In the genomic region with DNA sequence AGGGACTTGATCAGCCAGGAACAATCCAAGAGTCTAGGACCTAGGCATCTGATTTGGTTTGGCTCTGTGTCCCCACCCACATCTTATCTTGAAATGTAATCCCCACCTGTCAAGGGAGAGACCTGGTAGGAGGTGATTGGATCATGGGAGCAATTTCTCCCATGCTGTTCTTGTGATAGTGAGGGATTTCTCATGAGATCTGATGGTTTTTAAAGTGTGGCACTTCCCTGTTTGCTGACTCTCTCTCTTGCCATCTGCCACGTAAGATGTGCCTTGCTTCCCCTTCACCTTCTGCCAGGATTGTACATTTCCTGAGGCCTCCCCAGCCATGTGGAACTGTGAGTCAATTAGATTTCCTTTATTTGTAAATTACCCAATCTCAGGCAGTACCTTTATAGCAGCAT, we compare ENCODE assay signal across 1 cellular context.
TF ChIP-seq lines count a peak whose summit lies in the region.

No MANE protein-coding gene starts in this region.

TF ChIP-seq in K562, 482 proteins besides CTCF, POLR2A, EP300 and RAD21 (continued from another document):
- TF ChIP-seq, protein P1, sequence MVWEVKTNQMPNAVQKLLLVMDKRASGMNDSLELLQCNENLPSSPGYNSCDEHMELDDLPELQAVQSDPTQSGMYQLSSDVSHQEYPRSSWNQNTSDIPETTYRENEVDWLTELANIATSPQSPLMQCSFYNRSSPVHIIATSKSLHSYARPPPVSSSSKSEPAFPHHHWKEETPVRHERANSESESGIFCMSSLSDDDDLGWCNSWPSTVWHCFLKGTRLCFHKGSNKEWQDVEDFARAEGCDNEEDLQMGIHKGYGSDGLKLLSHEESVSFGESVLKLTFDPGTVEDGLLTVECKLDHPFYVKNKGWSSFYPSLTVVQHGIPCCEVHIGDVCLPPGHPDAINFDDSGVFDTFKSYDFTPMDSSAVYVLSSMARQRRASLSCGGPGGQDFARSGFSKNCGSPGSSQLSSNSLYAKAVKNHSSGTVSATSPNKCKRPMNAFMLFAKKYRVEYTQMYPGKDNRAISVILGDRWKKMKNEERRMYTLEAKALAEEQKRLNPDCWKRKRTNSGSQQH (CRISPR knock-in tag; IDR thresholded peaks at IDR 0.05), result no peak
- TF ChIP-seq MYNN (IDR thresholded peaks at IDR 0.05) (peak; percentile 16; the same call in 1 of the 2 replicates), MYNN (CRISPR knock-in tag; IDR thresholded peaks at IDR 0.05) (no peak), CC2D1A (IDR thresholded peaks at IDR 0.05) (0 out of 2 replicates have a peak, but pooled peaks have one; percentile 14), SMAD4 (CRISPR knock-in tag; conservative IDR thresholded peaks at IDR 0.05) (no peak), PHB2 (IDR thresholded peaks at IDR 0.05; ENCODE audit: low read depth) (peak; percentile 26; the same call in 1 of the 2 replicates), ZBTB1 (CRISPR knock-in tag; IDR thresholded peaks at IDR 0.05; ENCODE audit: borderline replicate concordance, low read depth) (no peak), POLR2AphosphoS5 (IDR thresholded peaks at IDR 0.05; ENCODE audit: control insufficient read depth, insufficient read depth, low read depth, low read length) (0 out of 2 replicates have a peak, but pooled peaks have one; percentile 37), RCOR1 (IDR thresholded peaks at IDR 0.05; ENCODE audit: borderline replicate concordance in 1 of 2, low read depth in 2 of 2, low read length in 2 of 2) (peak in 1 of 2 experiments; percentile 42; a peak in 1 of 4 replicates), TRIM24 (IDR thresholded peaks at IDR 0.05) (peak; percentile 47 to 54), NCOR1 (IDR thresholded peaks at IDR 0.05) (peak; percentile 68), HNRNPLL (IDR thresholded peaks at IDR 0.05; ENCODE audit: low read depth, low read length, poor library complexity, severe bottlenecking) (no peak), CBFA2T3 (IDR thresholded peaks at IDR 0.05) (peak; percentile 85), MTA2 (IDR thresholded peaks at IDR 0.05; ENCODE audit: low read depth) (peak; percentile 78), KLF16 (IDR thresholded peaks at IDR 0.05) (peak; percentile 44; the same call in 1 of the 2 replicates), KAT2B (IDR thresholded peaks at IDR 0.05; ENCODE audit: low read depth, low read length) (no peak), KDM1A (IDR thresholded peaks at IDR 0.05) (no peak), ARID1B (IDR thresholded peaks at IDR 0.05) (peak; percentile 85), STAT5A (IDR thresholded peaks at IDR 0.05; ENCODE audit: borderline replicate concordance, low read length) (peak; percentile 32; the same call in 1 of the 2 replicates), SETDB1 (IDR thresholded peaks at IDR 0.05; ENCODE audit: low read length) (no peak), TAL1 (IDR thresholded peaks at IDR 0.05) (peak; percentile 92), TEAD4 (IDR thresholded peaks at IDR 0.05; ENCODE audit: low read length) (peak; percentile 91), TEAD4 (CRISPR knock-in tag; IDR thresholded peaks at IDR 0.05; ENCODE audit: borderline replicate concordance) (no peak), PURB (CRISPR knock-in tag; IDR thresholded peaks at IDR 0.05; ENCODE audit: low read depth) (no peak), SMARCA4 (IDR thresholded peaks at IDR 0.05) (0 out of 2 replicates have a peak, but pooled peaks have one; percentile 25), PML (IDR thresholded peaks at IDR 0.05; ENCODE audit: low read length) (peak; percentile 67; the same call in 1 of the 2 replicates), SREBF2 (CRISPR knock-in tag; IDR thresholded peaks at IDR 0.05) (no peak), CCNT2 (IDR thresholded peaks at IDR 0.05; ENCODE audit: borderline replicate concordance, extremely low read depth, insufficient read length, low read depth, low read length) (peak; percentile 16), POLR2B (IDR thresholded peaks at IDR 0.05; ENCODE audit: low read depth, partially characterized antibody) (no peak), EWSR1 (IDR thresholded peaks at IDR 0.05; ENCODE audit: borderline replicate concordance, low read depth, partially characterized antibody) (no peak), STAT5B (CRISPR knock-in tag; IDR thresholded peaks at IDR 0.05) (no peak), SOX6 (IDR thresholded peaks at IDR 0.05) (0 out of 2 replicates have a peak, but pooled peaks have one; percentile 21), SREBF1 (IDR thresholded peaks at IDR 0.05; ENCODE audit: borderline replicate concordance, low read depth, low read length) (no peak), ZNF197 (CRISPR knock-in tag; IDR thresholded peaks at IDR 0.05; ENCODE audit: low read depth) (no peak), PCBP1 (IDR thresholded peaks at IDR 0.05; ENCODE audit: low read depth, low read length, poor library complexity, severe bottlenecking) (no peak), CBFA2T2 (conservative IDR thresholded peaks at IDR 0.05) (peak; percentile 76), TCF7 (IDR thresholded peaks at IDR 0.05; ENCODE audit: borderline replicate concordance) (no peak), SPI1 (IDR thresholded peaks at IDR 0.05; ENCODE audit: borderline replicate concordance, low read depth, low read length) (peak; percentile 52; the same call in 1 of the 2 replicates), L3MBTL2 (IDR thresholded peaks at IDR 0.05) (no peak), FOXM1 (IDR thresholded peaks at IDR 0.05; ENCODE audit: low read depth) (peak; percentile 59), FOXM1 (CRISPR knock-in tag; IDR thresholded peaks at IDR 0.05; ENCODE audit: low read depth) (no peak), TCF3 (CRISPR knock-in tag; IDR thresholded peaks at IDR 0.05) (peak; percentile 53), NFIC (IDR thresholded peaks at IDR 0.05) (peak; percentile 34; the same call in 1 of the 2 replicates)
- TF ChIP-seq, protein P2, sequence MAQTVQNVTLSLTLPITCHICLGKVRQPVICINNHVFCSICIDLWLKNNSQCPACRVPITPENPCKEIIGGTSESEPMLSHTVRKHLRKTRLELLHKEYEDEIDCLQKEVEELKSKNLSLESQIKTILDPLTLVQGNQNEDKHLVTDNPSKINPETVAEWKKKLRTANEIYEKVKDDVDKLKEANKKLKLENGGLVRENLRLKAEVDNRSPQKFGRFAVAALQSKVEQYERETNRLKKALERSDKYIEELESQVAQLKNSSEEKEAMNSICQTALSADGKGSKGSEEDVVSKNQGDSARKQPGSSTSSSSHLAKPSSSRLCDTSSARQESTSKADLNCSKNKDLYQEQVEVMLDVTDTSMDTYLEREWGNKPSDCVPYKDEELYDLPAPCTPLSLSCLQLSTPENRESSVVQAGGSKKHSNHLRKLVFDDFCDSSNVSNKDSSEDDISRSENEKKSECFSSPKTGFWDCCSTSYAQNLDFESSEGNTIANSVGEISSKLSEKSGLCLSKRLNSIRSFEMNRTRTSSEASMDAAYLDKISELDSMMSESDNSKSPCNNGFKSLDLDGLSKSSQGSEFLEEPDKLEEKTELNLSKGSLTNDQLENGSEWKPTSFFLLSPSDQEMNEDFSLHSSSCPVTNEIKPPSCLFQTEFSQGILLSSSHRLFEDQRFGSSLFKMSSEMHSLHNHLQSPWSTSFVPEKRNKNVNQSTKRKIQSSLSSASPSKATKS (CRISPR knock-in tag; IDR thresholded peaks at IDR 0.05), result no peak
- TF ChIP-seq, protein P3, sequence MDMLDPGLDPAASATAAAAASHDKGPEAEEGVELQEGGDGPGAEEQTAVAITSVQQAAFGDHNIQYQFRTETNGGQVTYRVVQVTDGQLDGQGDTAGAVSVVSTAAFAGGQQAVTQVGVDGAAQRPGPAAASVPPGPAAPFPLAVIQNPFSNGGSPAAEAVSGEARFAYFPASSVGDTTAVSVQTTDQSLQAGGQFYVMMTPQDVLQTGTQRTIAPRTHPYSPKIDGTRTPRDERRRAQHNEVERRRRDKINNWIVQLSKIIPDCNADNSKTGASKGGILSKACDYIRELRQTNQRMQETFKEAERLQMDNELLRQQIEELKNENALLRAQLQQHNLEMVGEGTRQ (CRISPR knock-in tag; IDR thresholded peaks at IDR 0.05), result no peak
- TF ChIP-seq, protein P4, sequence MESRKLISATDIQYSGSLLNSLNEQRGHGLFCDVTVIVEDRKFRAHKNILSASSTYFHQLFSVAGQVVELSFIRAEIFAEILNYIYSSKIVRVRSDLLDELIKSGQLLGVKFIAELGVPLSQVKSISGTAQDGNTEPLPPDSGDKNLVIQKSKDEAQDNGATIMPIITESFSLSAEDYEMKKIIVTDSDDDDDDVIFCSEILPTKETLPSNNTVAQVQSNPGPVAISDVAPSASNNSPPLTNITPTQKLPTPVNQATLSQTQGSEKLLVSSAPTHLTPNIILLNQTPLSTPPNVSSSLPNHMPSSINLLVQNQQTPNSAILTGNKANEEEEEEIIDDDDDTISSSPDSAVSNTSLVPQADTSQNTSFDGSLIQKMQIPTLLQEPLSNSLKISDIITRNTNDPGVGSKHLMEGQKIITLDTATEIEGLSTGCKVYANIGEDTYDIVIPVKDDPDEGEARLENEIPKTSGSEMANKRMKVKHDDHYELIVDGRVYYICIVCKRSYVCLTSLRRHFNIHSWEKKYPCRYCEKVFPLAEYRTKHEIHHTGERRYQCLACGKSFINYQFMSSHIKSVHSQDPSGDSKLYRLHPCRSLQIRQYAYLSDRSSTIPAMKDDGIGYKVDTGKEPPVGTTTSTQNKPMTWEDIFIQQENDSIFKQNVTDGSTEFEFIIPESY (CRISPR knock-in tag; IDR thresholded peaks at IDR 0.05), result no peak
- TF ChIP-seq, protein P5, sequence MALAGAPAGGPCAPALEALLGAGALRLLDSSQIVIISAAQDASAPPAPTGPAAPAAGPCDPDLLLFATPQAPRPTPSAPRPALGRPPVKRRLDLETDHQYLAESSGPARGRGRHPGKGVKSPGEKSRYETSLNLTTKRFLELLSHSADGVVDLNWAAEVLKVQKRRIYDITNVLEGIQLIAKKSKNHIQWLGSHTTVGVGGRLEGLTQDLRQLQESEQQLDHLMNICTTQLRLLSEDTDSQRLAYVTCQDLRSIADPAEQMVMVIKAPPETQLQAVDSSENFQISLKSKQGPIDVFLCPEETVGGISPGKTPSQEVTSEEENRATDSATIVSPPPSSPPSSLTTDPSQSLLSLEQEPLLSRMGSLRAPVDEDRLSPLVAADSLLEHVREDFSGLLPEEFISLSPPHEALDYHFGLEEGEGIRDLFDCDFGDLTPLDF (CRISPR knock-in tag; IDR thresholded peaks at IDR 0.05), result no peak
